ENCODE assay signal across 8 cellular contexts in genomic region chr12:14396071-14396470, GRCh38. TPM values are rescaled to one million over a fixed set of nuclear protein-coding genes. Genes with fewer than 3 reads are reported as not detected.
A peak's percentile ranks its signal among the peaks of the same experiment; 100 is the strongest.
DNase-seq lines count a peak whose midpoint lies in the region; ATAC-seq and FAIRE-seq lines count a peak whose summit lies in the region.

No MANE protein-coding gene starts in this region.

- H3K27me3 Mint-ChIP-seq in activated T-helper 17 cell treated with anti-CD3 and anti-CD28 coated beads, Interleukin-2, amount 50 U/mL, for 72 hours = no peaks in the 10 kb centered on the region

- no peak for FAIRE-seq in RCC 7860 (lab: Jason Lieb, UNC)

- peaks cover 68% of the 10 kb centered on the region for H3K36me3 Mint-ChIP-seq in activated T-helper 17 cell treated with anti-CD3 and anti-CD28 coated beads, Interleukin-2, amount 50 U/mL, for 72 hours (ENCODE audit: low read depth)

- H3K4me1 Mint-ChIP-seq in activated T-helper 17 cell treated with anti-CD3 and anti-CD28 coated beads, Interleukin-2, amount 50 U/mL, for 72 hours = peaks cover 60% of the 10 kb centered on the region

- ATAC-seq in HG02943 (IDR thresholded peaks at IDR 0.05; ENCODE audit: low read depth, unreplicated experiment) (peak; percentile 60), GM19328 (IDR thresholded peaks at IDR 0.05; ENCODE audit: unreplicated experiment) (no peak)
- ATAC-seq in activated T-helper 17 cell treated with anti-CD3 and anti-CD28 coated beads, Interleukin-2, amount 50 U/mL, for 72 hours (replicated peaks) = peak; percentile 56
- ATAC-seq in stimulated activated naive CD8-positive, alpha-beta T cell treated with anti-CD3 and anti-CD28 coated beads, Interleukin-15, Interleukin-2, amounts not matched to agents 100 U/mL and 50 U/mL, for 24 hours = peak; percentile 69

- peak overlapping the region; percentile 66 for H3K27ac Mint-ChIP-seq in activated T-helper 17 cell treated with anti-CD3 and anti-CD28 coated beads, Interleukin-2, amount 50 U/mL, for 72 hours

- peak overlapping the region; percentile 99 for H3K4me3 Mint-ChIP-seq in activated T-helper 17 cell treated with anti-CD3 and anti-CD28 coated beads, Interleukin-2, amount 50 U/mL, for 72 hours

- H3K9me3 Mint-ChIP-seq in activated T-helper 17 cell treated with anti-CD3 and anti-CD28 coated beads, Interleukin-2, amount 50 U/mL, for 72 hours = peaks cover 3% of the 10 kb centered on the region

- peak; percentile 40 for DNase-seq in SIG-M5 treated with dmso at 0.1 percent for 504 hours (lab: John Stamatoyannopoulos, UW; ENCODE audit: unreplicated experiment)
- DNase-seq in SIG-M5 (lab: John Stamatoyannopoulos, UW) = no peak
- no peak for DNase-seq in stimulated activated naive CD8-positive, alpha-beta T cell treated with anti-CD3 and anti-CD28 coated beads, Interleukin-15, Interleukin-2, amounts not matched to agents 100 U/mL and 50 U/mL, for 24 hours
- no peak for DNase-seq in NCI-H1417 treated with DMSO at 0.1 percent for 48 hours (lab: John Stamatoyannopoulos, UW)
- no peak for DNase-seq in RCC 7860 (ENCODE audit: low spot score)

RNA-seq across cellular contexts. Expression of gene ATF7IP, which starts 30.6 kb away (rescaled TPM):
- total RNA-seq in activated T-helper 17 cell treated with anti-CD3 and anti-CD28 coated beads, Interleukin-2, amount 50 U/mL, for 72 hours = 100 to 1,000 TPM in 1 of 2 donors, 10 to 100 TPM in 1; 72.8 to 122 TPM
